1 cellular context compared by ENCODE assay signal in the genomic region with DNA sequence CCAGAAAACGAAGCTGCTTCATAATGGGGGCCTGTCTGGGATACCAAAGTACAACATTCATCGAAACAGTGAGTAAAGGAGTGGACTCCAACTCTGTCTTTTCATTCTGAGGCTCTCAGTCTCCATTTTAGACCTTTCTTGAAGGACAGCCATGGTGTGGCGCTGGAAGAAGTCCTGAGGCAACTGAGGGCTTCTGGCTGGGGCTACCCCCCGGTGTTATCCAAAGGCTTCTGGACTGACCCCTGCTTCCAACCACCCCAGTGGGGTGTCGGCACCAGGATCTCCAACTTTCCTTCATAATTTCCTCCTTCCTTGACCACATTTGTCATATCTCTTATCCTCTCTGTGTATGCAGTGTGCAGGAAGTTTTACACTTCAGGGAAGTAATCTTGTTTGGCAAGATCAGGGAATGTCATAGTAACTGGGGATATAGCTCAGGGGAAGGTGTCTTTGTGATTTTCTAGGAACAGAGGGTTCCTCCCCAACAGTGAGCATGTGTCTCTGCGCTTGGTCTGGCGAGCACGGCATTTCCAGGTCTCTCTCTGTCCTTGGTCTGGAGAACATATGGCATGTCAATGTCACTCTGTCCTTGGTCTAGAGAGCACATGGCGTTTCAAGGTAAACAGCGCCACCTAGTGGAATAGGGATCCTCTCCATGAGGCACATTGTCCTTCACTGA.
TF ChIP-seq lines count a peak whose summit lies in the region.

No MANE protein-coding gene starts in this region.

TF ChIP-seq in K562, 482 proteins besides CTCF, POLR2A, EP300 and RAD21 (continued from another document and continues in another):
- TF ChIP-seq EGR1 (conservative IDR thresholded peaks at IDR 0.05) (no peak), OTX1 (CRISPR knock-in tag; IDR thresholded peaks at IDR 0.05) (no peak), MCM3 (IDR thresholded peaks at IDR 0.05) (no peak), ESRRA (IDR thresholded peaks at IDR 0.05; ENCODE audit: borderline replicate concordance, low read depth) (peak; percentile 100), NFIX (CRISPR knock-in tag; IDR thresholded peaks at IDR 0.05; ENCODE audit: low read depth) (no peak), KDM2B (CRISPR knock-in tag; IDR thresholded peaks at IDR 0.05) (no peak), JUND (IDR thresholded peaks at IDR 0.05; ENCODE audit: borderline replicate concordance, low read depth, low read length) (peak; percentile 38; the same call in 1 of the 2 replicates), JUND (tag; IDR thresholded peaks at IDR 0.05; ENCODE audit: borderline replicate concordance, low read depth, low read length) (peak; percentile 66; the same call in 2 of the 3 replicates), ETV1 (tag; conservative IDR thresholded peaks at IDR 0.05; ENCODE audit: low read depth) (no peak), ETV5 (CRISPR knock-in tag; IDR thresholded peaks at IDR 0.05; ENCODE audit: low read depth) (no peak), SIN3B (IDR thresholded peaks at IDR 0.05; ENCODE audit: low read depth) (peak; percentile 71), ERF (CRISPR knock-in tag; IDR thresholded peaks at IDR 0.05) (no peak), NFYB (IDR thresholded peaks at IDR 0.05; ENCODE audit: extremely low read depth, insufficient read length) (no peak), LCOR (CRISPR knock-in tag; IDR thresholded peaks at IDR 0.05) (no peak), PHF8 (IDR thresholded peaks at IDR 0.05; ENCODE audit: borderline replicate concordance, low read length) (no peak), CREBBP (IDR thresholded peaks at IDR 0.05; ENCODE audit: low read depth, low read length) (no peak), POU5F1 (IDR thresholded peaks at IDR 0.05; ENCODE audit: borderline replicate concordance, low read depth, low read length, partially characterized antibody) (no peak), TAL1 (IDR thresholded peaks at IDR 0.05) (0 out of 2 replicates have a peak, but pooled peaks have one; percentile 2), NFIC (IDR thresholded peaks at IDR 0.05) (no peak), ZFPM2 (CRISPR knock-in tag; IDR thresholded peaks at IDR 0.05) (no peak), LARP7 (IDR thresholded peaks at IDR 0.05) (no peak), RFX1 (IDR thresholded peaks at IDR 0.05) (no peak; the same call in 1 of the 2 replicates), CHD2 (IDR thresholded peaks at IDR 0.05; ENCODE audit: low read depth, low read length) (no peak), ZNF354B (CRISPR knock-in tag; IDR thresholded peaks at IDR 0.05) (no peak), ZEB2 (IDR thresholded peaks at IDR 0.05) (no peak), KDM4B (IDR thresholded peaks at IDR 0.05; ENCODE audit: borderline replicate concordance in 2 of 2, low read depth in 1 of 2) (no peak), NFE2 (IDR thresholded peaks at IDR 0.05; ENCODE audit: low read depth) (no peak), ZNF668 (CRISPR knock-in tag; IDR thresholded peaks at IDR 0.05) (no peak), NR4A1 (CRISPR knock-in tag; IDR thresholded peaks at IDR 0.05) (no peak), NR4A1 (tag; IDR thresholded peaks at IDR 0.05) (no peak), MAFG (tag; conservative IDR thresholded peaks at IDR 0.05) (no peak), KLF10 (CRISPR knock-in tag; IDR thresholded peaks at IDR 0.05) (no peak), MBD2 (IDR thresholded peaks at IDR 0.05; ENCODE audit: borderline replicate concordance, low read depth) (no peak), ZNF699 (CRISPR knock-in tag; IDR thresholded peaks at IDR 0.05; ENCODE audit: insufficient replicate concordance) (no peak), SAFB (IDR thresholded peaks at IDR 0.05; ENCODE audit: borderline replicate concordance, low read depth, low read length) (no peak), HNRNPLL (IDR thresholded peaks at IDR 0.05; ENCODE audit: low read depth, low read length, poor library complexity, severe bottlenecking) (no peak), ZC3H8 (IDR thresholded peaks at IDR 0.05) (no peak), MTA3 (IDR thresholded peaks at IDR 0.05; ENCODE audit: borderline replicate concordance) (peak; percentile 56)
- TF ChIP-seq, protein P1, sequence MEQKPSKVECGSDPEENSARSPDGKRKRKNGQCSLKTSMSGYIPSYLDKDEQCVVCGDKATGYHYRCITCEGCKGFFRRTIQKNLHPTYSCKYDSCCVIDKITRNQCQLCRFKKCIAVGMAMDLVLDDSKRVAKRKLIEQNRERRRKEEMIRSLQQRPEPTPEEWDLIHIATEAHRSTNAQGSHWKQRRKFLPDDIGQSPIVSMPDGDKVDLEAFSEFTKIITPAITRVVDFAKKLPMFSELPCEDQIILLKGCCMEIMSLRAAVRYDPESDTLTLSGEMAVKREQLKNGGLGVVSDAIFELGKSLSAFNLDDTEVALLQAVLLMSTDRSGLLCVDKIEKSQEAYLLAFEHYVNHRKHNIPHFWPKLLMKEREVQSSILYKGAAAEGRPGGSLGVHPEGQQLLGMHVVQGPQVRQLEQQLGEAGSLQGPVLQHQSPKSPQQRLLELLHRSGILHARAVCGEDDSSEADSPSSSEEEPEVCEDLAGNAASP (IDR thresholded peaks at IDR 0.05), result no peak
- TF ChIP-seq, protein P2, sequence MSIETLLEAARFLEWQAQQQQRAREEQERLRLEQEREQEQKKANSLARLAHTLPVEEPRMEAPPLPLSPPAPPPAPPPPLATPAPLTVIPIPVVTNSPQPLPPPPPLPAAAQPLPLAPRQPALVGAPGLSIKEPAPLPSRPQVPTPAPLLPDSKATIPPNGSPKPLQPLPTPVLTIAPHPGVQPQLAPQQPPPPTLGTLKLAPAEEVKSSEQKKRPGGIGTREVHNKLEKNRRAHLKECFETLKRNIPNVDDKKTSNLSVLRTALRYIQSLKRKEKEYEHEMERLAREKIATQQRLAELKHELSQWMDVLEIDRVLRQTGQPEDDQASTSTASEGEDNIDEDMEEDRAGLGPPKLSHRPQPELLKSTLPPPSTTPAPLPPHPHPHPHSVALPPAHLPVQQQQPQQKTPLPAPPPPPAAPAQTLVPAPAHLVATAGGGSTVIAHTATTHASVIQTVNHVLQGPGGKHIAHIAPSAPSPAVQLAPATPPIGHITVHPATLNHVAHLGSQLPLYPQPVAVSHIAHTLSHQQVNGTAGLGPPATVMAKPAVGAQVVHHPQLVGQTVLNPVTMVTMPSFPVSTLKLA (conservative IDR thresholded peaks at IDR 0.05), result peak; percentile 80 to 82
- TF ChIP-seq, protein P3, sequence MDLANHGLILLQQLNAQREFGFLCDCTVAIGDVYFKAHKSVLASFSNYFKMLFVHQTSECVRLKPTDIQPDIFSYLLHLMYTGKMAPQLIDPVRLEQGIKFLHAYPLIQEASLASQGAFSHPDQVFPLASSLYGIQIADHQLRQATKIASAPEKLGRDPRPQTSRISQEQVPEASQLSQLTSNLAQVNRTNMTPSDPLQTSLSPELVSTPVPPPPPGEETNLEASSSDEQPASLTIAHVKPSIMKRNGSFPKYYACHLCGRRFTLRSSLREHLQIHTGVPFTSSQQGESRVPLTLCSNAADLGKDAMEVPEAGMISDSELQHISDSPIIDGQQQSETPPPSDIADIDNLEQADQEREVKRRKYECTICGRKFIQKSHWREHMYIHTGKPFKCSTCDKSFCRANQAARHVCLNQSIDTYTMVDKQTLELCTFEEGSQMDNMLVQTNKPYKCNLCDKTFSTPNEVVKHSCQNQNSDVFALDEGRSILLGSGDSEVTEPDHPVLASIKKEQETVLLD (IDR thresholded peaks at IDR 0.05), result 0 out of 2 replicates have a peak, but pooled peaks have one; percentile 50
- TF ChIP-seq, protein P4, sequence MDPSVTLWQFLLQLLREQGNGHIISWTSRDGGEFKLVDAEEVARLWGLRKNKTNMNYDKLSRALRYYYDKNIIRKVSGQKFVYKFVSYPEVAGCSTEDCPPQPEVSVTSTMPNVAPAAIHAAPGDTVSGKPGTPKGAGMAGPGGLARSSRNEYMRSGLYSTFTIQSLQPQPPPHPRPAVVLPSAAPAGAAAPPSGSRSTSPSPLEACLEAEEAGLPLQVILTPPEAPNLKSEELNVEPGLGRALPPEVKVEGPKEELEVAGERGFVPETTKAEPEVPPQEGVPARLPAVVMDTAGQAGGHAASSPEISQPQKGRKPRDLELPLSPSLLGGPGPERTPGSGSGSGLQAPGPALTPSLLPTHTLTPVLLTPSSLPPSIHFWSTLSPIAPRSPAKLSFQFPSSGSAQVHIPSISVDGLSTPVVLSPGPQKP (CRISPR knock-in tag; IDR thresholded peaks at IDR 0.05), result no peak
- TF ChIP-seq, protein P5, sequence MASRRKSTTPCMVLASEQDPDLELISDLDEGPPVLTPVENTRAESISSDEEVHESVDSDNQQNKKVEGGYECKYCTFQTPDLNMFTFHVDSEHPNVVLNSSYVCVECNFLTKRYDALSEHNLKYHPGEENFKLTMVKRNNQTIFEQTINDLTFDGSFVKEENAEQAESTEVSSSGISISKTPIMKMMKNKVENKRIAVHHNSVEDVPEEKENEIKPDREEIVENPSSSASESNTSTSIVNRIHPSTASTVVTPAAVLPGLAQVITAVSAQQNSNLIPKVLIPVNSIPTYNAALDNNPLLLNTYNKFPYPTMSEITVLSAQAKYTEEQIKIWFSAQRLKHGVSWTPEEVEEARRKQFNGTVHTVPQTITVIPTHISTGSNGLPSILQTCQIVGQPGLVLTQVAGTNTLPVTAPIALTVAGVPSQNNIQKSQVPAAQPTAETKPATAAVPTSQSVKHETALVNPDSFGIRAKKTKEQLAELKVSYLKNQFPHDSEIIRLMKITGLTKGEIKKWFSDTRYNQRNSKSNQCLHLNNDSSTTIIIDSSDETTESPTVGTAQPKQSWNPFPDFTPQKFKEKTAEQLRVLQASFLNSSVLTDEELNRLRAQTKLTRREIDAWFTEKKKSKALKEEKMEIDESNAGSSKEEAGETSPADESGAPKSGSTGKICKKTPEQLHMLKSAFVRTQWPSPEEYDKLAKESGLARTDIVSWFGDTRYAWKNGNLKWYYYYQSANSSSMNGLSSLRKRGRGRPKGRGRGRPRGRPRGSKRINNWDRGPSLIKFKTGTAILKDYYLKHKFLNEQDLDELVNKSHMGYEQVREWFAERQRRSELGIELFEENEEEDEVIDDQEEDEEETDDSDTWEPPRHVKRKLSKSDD (conservative IDR thresholded peaks at IDR 0.05; ENCODE audit: low read length), result no peak
- TF ChIP-seq, protein P6, sequence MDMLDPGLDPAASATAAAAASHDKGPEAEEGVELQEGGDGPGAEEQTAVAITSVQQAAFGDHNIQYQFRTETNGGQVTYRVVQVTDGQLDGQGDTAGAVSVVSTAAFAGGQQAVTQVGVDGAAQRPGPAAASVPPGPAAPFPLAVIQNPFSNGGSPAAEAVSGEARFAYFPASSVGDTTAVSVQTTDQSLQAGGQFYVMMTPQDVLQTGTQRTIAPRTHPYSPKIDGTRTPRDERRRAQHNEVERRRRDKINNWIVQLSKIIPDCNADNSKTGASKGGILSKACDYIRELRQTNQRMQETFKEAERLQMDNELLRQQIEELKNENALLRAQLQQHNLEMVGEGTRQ (CRISPR knock-in tag; IDR thresholded peaks at IDR 0.05), result no peak
- TF ChIP-seq, protein P7, sequence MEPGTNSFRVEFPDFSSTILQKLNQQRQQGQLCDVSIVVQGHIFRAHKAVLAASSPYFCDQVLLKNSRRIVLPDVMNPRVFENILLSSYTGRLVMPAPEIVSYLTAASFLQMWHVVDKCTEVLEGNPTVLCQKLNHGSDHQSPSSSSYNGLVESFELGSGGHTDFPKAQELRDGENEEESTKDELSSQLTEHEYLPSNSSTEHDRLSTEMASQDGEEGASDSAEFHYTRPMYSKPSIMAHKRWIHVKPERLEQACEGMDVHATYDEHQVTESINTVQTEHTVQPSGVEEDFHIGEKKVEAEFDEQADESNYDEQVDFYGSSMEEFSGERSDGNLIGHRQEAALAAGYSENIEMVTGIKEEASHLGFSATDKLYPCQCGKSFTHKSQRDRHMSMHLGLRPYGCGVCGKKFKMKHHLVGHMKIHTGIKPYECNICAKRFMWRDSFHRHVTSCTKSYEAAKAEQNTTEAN (CRISPR knock-in tag; IDR thresholded peaks at IDR 0.05), result no peak
- TF ChIP-seq, protein P8, sequence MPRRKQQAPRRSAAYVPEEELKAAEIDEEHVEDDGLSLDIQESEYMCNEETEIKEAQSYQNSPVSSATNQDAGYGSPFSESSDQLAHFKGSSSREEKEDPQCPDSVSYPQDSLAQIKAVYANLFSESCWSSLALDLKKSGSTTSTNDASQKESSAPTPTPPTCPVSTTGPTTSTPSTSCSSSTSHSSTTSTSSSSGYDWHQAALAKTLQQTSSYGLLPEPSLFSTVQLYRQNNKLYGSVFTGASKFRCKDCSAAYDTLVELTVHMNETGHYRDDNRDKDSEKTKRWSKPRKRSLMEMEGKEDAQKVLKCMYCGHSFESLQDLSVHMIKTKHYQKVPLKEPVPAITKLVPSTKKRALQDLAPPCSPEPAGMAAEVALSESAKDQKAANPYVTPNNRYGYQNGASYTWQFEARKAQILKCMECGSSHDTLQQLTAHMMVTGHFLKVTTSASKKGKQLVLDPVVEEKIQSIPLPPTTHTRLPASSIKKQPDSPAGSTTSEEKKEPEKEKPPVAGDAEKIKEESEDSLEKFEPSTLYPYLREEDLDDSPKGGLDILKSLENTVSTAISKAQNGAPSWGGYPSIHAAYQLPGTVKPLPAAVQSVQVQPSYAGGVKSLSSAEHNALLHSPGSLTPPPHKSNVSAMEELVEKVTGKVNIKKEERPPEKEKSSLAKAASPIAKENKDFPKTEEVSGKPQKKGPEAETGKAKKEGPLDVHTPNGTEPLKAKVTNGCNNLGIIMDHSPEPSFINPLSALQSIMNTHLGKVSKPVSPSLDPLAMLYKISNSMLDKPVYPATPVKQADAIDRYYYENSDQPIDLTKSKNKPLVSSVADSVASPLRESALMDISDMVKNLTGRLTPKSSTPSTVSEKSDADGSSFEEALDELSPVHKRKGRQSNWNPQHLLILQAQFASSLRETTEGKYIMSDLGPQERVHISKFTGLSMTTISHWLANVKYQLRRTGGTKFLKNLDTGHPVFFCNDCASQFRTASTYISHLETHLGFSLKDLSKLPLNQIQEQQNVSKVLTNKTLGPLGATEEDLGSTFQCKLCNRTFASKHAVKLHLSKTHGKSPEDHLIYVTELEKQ (CRISPR knock-in tag; IDR thresholded peaks at IDR 0.05), result no peak
- TF ChIP-seq, protein P9, sequence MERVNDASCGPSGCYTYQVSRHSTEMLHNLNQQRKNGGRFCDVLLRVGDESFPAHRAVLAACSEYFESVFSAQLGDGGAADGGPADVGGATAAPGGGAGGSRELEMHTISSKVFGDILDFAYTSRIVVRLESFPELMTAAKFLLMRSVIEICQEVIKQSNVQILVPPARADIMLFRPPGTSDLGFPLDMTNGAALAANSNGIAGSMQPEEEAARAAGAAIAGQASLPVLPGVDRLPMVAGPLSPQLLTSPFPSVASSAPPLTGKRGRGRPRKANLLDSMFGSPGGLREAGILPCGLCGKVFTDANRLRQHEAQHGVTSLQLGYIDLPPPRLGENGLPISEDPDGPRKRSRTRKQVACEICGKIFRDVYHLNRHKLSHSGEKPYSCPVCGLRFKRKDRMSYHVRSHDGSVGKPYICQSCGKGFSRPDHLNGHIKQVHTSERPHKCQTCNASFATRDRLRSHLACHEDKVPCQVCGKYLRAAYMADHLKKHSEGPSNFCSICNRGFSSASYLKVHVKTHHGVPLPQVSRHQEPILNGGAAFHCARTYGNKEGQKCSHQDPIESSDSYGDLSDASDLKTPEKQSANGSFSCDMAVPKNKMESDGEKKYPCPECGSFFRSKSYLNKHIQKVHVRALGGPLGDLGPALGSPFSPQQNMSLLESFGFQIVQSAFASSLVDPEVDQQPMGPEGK (CRISPR knock-in tag; IDR thresholded peaks at IDR 0.05; ENCODE audit: borderline replicate concordance), result no peak
